Comparison of ENCODE assay signal across 2 cellular contexts in genomic region chr7:76482660-76483059, GRCh38. TPM values are rescaled to one million over a fixed set of nuclear protein-coding genes. Genes with fewer than 3 reads are reported as not detected.
"Had no signal": no experiment of that assay in that cellular context is flagged by ENCODE, and none has a peak within 500 bp of the region (broad histone marks: within the 10 kb centered on the region; RNA-seq: fewer than 3 reads in every experiment).

No MANE protein-coding gene starts in this region.

RNA-seq across cellular contexts. Expression of gene UPK3B, which starts 27.7 kb away (rescaled TPM):
- polyA plus RNA-seq: SK-N-SH had no signal

RNA-seq across cellular contexts. Expression of gene ZP3, which starts 57.9 kb away (rescaled TPM):
- total RNA-seq: Right ventricle myocardium superior had no signal
